Comparison of ENCODE assay signal across 1 cellular context in the genomic region with DNA sequence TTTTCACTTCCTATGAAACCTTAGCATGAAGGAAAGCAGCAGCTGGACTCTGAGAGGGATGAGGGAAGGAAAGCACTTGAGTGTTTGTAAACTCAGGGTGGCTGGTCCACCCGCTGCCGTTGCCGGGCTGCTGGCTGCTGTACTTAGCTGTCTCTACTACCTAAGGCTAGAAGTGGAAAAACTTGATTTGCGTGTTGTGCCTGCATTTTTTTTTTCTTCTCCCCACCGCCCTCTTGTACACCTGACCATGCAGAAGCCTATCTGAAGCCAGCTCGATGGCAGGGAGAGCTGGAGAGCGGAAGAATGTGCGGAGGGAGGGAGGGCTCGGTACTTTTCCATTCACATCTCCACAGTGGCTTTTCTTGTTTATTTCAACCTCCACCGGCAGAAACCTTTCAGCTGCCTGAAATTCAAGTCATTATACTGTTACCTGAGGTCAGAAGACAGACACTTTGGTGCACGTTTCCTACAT.
TF ChIP-seq lines count a peak whose summit lies in the region.

No MANE protein-coding gene starts in this region.

TF ChIP-seq in HepG2, 621 proteins besides CTCF, POLR2A, EP300 and RAD21 (continued from another document and continues in another):
- TF ChIP-seq, protein P1, sequence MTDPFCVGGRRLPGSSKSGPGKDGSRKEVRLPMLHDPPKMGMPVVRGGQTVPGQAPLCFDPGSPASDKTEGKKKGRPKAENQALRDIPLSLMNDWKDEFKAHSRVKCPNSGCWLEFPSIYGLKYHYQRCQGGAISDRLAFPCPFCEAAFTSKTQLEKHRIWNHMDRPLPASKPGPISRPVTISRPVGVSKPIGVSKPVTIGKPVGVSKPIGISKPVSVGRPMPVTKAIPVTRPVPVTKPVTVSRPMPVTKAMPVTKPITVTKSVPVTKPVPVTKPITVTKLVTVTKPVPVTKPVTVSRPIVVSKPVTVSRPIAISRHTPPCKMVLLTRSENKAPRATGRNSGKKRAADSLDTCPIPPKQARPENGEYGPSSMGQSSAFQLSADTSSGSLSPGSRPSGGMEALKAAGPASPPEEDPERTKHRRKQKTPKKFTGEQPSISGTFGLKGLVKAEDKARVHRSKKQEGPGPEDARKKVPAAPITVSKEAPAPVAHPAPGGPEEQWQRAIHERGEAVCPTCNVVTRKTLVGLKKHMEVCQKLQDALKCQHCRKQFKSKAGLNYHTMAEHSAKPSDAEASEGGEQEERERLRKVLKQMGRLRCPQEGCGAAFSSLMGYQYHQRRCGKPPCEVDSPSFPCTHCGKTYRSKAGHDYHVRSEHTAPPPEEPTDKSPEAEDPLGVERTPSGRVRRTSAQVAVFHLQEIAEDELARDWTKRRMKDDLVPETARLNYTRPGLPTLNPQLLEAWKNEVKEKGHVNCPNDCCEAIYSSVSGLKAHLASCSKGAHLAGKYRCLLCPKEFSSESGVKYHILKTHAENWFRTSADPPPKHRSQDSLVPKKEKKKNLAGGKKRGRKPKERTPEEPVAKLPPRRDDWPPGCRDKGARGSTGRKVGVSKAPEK (CRISPR knock-in tag; IDR thresholded peaks at IDR 0.05; ENCODE audit: borderline replicate concordance), result no peak
- TF ChIP-seq ELF3 (CRISPR knock-in tag; IDR thresholded peaks at IDR 0.05) (peak; percentile 45; the same call in 1 of the 2 replicates), FOXA3 (CRISPR knock-in tag; IDR thresholded peaks at IDR 0.05) (peak; percentile 55; the same call in 1 of the 2 replicates), MED13 (CRISPR knock-in tag; IDR thresholded peaks at IDR 0.05) (no peak), SOX6 (IDR thresholded peaks at IDR 0.05) (no peak), SOX6 (CRISPR knock-in tag; IDR thresholded peaks at IDR 0.05) (no peak), ZFP41 (CRISPR knock-in tag; IDR thresholded peaks at IDR 0.05; ENCODE audit: borderline replicate concordance) (0 out of 2 replicates have a peak, but pooled peaks have one; percentile 42), SMAD1 (CRISPR knock-in tag; IDR thresholded peaks at IDR 0.05; ENCODE audit: borderline replicate concordance, low read depth) (0 out of 2 replicates have a peak, but pooled peaks have one; percentile 33), MAF1 (CRISPR knock-in tag; IDR thresholded peaks at IDR 0.05; ENCODE audit: borderline replicate concordance) (no peak), SOX13 (IDR thresholded peaks at IDR 0.05) (no peak), SOX13 (CRISPR knock-in tag; conservative IDR thresholded peaks at IDR 0.05 in 1 of 2, IDR thresholded peaks at IDR 0.05 in 1 of 2) (peak in 1 of 2 experiments; percentile 52; a peak in 1 of 4 replicates), SP5 (CRISPR knock-in tag; IDR thresholded peaks at IDR 0.05; ENCODE audit: borderline replicate concordance, low read depth) (0 out of 2 replicates have a peak, but pooled peaks have one; percentile 19), ERF (CRISPR knock-in tag; IDR thresholded peaks at IDR 0.05) (0 out of 2 replicates have a peak, but pooled peaks have one; percentile 53), ESRRA (CRISPR knock-in tag; IDR thresholded peaks at IDR 0.05; ENCODE audit: low read depth) (no peak), NR1H2 (CRISPR knock-in tag; IDR thresholded peaks at IDR 0.05; ENCODE audit: borderline replicate concordance, low read depth) (no peak), CHCHD3 (CRISPR knock-in tag; IDR thresholded peaks at IDR 0.05) (0 out of 2 replicates have a peak, but pooled peaks have one; percentile 3), RNF2 (conservative IDR thresholded peaks at IDR 0.05; ENCODE audit: low read depth) (no peak), GABPB1 (CRISPR knock-in tag; IDR thresholded peaks at IDR 0.05) (peak; percentile 42), ZNF703 (CRISPR knock-in tag; IDR thresholded peaks at IDR 0.05; ENCODE audit: borderline replicate concordance) (no peak; the same call in 1 of the 2 replicates), SATB2 (CRISPR knock-in tag; IDR thresholded peaks at IDR 0.05) (no peak), ZNF430 (CRISPR knock-in tag; IDR thresholded peaks at IDR 0.05) (0 out of 2 replicates have a peak, but pooled peaks have one; percentile 11), ZSCAN9 (CRISPR knock-in tag; IDR thresholded peaks at IDR 0.05; ENCODE audit: borderline replicate concordance) (peak; percentile 40; the same call in 1 of the 2 replicates), ZNF768 (CRISPR knock-in tag; IDR thresholded peaks at IDR 0.05) (no peak), RXRB (CRISPR knock-in tag; IDR thresholded peaks at IDR 0.05; ENCODE audit: borderline replicate concordance) (peak; percentile 38; the same call in 1 of the 2 replicates), SMAD3 (CRISPR knock-in tag; IDR thresholded peaks at IDR 0.05) (peak; percentile 22; the same call in 1 of the 2 replicates), SETDB1 (CRISPR knock-in tag; IDR thresholded peaks at IDR 0.05; ENCODE audit: borderline replicate concordance) (no peak)
- TF ChIP-seq, protein P2, sequence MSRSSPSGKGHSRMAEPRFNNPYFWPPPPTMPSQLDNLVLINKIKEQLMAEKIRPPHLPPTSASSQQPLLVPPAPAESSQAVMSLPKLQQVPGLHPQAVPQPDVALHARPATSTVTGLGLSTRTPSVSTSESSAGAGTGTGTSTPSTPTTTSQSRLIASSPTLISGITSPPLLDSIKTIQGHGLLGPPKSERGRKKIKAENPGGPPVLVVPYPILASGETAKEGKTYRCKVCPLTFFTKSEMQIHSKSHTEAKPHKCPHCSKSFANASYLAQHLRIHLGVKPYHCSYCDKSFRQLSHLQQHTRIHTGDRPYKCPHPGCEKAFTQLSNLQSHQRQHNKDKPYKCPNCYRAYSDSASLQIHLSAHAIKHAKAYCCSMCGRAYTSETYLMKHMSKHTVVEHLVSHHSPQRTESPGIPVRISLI (CRISPR knock-in tag; IDR thresholded peaks at IDR 0.05; ENCODE audit: borderline replicate concordance), result peak; percentile 96
- TF ChIP-seq, protein P3, sequence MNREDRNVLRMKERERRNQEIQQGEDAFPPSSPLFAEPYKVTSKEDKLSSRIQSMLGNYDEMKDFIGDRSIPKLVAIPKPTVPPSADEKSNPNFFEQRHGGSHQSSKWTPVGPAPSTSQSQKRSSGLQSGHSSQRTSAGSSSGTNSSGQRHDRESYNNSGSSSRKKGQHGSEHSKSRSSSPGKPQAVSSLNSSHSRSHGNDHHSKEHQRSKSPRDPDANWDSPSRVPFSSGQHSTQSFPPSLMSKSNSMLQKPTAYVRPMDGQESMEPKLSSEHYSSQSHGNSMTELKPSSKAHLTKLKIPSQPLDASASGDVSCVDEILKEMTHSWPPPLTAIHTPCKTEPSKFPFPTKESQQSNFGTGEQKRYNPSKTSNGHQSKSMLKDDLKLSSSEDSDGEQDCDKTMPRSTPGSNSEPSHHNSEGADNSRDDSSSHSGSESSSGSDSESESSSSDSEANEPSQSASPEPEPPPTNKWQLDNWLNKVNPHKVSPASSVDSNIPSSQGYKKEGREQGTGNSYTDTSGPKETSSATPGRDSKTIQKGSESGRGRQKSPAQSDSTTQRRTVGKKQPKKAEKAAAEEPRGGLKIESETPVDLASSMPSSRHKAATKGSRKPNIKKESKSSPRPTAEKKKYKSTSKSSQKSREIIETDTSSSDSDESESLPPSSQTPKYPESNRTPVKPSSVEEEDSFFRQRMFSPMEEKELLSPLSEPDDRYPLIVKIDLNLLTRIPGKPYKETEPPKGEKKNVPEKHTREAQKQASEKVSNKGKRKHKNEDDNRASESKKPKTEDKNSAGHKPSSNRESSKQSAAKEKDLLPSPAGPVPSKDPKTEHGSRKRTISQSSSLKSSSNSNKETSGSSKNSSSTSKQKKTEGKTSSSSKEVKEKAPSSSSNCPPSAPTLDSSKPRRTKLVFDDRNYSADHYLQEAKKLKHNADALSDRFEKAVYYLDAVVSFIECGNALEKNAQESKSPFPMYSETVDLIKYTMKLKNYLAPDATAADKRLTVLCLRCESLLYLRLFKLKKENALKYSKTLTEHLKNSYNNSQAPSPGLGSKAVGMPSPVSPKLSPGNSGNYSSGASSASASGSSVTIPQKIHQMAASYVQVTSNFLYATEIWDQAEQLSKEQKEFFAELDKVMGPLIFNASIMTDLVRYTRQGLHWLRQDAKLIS (CRISPR knock-in tag; IDR thresholded peaks at IDR 0.05), result 0 out of 2 replicates have a peak, but pooled peaks have one; percentile 60
- TF ChIP-seq, protein P4, sequence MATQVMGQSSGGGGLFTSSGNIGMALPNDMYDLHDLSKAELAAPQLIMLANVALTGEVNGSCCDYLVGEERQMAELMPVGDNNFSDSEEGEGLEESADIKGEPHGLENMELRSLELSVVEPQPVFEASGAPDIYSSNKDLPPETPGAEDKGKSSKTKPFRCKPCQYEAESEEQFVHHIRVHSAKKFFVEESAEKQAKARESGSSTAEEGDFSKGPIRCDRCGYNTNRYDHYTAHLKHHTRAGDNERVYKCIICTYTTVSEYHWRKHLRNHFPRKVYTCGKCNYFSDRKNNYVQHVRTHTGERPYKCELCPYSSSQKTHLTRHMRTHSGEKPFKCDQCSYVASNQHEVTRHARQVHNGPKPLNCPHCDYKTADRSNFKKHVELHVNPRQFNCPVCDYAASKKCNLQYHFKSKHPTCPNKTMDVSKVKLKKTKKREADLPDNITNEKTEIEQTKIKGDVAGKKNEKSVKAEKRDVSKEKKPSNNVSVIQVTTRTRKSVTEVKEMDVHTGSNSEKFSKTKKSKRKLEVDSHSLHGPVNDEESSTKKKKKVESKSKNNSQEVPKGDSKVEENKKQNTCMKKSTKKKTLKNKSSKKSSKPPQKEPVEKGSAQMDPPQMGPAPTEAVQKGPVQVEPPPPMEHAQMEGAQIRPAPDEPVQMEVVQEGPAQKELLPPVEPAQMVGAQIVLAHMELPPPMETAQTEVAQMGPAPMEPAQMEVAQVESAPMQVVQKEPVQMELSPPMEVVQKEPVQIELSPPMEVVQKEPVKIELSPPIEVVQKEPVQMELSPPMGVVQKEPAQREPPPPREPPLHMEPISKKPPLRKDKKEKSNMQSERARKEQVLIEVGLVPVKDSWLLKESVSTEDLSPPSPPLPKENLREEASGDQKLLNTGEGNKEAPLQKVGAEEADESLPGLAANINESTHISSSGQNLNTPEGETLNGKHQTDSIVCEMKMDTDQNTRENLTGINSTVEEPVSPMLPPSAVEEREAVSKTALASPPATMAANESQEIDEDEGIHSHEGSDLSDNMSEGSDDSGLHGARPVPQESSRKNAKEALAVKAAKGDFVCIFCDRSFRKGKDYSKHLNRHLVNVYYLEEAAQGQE (IDR thresholded peaks at IDR 0.05; ENCODE audit: borderline replicate concordance in 1 of 2, low read depth in 1 of 2, low read length in 2 of 2), result peak in 1 of 2 experiments; percentile 56; a peak in 1 of 4 replicates
- TF ChIP-seq, protein P5, sequence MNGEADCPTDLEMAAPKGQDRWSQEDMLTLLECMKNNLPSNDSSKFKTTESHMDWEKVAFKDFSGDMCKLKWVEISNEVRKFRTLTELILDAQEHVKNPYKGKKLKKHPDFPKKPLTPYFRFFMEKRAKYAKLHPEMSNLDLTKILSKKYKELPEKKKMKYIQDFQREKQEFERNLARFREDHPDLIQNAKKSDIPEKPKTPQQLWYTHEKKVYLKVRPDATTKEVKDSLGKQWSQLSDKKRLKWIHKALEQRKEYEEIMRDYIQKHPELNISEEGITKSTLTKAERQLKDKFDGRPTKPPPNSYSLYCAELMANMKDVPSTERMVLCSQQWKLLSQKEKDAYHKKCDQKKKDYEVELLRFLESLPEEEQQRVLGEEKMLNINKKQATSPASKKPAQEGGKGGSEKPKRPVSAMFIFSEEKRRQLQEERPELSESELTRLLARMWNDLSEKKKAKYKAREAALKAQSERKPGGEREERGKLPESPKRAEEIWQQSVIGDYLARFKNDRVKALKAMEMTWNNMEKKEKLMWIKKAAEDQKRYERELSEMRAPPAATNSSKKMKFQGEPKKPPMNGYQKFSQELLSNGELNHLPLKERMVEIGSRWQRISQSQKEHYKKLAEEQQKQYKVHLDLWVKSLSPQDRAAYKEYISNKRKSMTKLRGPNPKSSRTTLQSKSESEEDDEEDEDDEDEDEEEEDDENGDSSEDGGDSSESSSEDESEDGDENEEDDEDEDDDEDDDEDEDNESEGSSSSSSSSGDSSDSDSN (CRISPR knock-in tag; IDR thresholded peaks at IDR 0.05), result peak; percentile 52
- TF ChIP-seq, protein P6, sequence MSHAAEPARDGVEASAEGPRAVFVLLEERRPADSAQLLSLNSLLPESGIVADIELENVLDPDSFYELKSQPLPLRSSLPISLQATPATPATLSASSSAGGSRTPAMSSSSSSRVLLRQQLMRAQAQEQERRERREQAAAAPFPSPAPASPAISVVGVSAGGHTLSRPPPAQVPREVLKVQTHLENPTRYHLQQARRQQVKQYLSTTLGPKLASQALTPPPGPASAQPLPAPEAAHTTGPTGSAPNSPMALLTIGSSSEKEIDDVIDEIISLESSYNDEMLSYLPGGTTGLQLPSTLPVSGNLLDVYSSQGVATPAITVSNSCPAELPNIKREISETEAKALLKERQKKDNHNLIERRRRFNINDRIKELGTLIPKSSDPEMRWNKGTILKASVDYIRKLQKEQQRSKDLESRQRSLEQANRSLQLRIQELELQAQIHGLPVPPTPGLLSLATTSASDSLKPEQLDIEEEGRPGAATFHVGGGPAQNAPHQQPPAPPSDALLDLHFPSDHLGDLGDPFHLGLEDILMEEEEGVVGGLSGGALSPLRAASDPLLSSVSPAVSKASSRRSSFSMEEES (CRISPR knock-in tag; IDR thresholded peaks at IDR 0.05), result peak; percentile 40; the same call in 1 of the 2 replicates
- TF ChIP-seq, protein P7, sequence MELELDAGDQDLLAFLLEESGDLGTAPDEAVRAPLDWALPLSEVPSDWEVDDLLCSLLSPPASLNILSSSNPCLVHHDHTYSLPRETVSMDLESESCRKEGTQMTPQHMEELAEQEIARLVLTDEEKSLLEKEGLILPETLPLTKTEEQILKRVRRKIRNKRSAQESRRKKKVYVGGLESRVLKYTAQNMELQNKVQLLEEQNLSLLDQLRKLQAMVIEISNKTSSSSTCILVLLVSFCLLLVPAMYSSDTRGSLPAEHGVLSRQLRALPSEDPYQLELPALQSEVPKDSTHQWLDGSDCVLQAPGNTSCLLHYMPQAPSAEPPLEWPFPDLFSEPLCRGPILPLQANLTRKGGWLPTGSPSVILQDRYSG (CRISPR knock-in tag; IDR thresholded peaks at IDR 0.05), result 0 out of 2 replicates have a peak, but pooled peaks have one; percentile 4
- TF ChIP-seq, protein P8, sequence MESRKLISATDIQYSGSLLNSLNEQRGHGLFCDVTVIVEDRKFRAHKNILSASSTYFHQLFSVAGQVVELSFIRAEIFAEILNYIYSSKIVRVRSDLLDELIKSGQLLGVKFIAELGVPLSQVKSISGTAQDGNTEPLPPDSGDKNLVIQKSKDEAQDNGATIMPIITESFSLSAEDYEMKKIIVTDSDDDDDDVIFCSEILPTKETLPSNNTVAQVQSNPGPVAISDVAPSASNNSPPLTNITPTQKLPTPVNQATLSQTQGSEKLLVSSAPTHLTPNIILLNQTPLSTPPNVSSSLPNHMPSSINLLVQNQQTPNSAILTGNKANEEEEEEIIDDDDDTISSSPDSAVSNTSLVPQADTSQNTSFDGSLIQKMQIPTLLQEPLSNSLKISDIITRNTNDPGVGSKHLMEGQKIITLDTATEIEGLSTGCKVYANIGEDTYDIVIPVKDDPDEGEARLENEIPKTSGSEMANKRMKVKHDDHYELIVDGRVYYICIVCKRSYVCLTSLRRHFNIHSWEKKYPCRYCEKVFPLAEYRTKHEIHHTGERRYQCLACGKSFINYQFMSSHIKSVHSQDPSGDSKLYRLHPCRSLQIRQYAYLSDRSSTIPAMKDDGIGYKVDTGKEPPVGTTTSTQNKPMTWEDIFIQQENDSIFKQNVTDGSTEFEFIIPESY (CRISPR knock-in tag; IDR thresholded peaks at IDR 0.05), result 0 out of 2 replicates have a peak, but pooled peaks have one; percentile 6
